In the genomic region with DNA sequence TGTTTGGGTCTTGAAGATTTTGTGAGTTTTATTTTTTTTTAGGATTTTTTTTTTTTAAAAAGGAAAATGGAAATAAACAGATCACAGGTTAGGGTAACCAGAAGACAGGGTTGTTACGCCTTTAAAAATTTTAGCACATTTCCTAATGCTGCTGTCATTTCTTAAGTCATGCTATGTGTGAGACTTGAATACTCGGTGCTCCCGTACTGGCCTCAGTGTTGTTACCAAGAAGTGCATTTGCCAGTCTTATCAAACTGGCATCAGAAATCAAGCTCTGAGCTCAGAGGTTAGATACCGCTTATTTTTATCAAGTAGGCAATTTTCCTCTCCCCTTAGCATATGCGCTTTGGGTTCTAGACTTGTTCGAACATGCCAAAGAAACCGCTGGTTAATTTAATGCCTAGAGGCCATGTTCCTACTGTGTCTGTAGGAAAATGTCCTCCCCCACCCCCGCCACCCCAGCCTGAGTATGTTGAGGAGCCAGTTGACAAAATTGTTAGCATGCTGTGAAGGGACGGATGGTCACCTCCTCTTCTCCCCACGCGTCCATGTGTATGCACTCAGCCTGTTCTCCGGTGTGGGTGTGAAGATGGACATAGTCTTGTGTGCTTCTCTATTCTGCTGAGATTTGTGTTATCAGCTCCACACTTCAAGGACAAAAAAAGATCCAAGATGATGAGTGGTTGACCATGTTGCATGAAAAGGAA, we compare ENCODE assay signal across 13 cellular contexts.
DNase-seq lines count a peak whose midpoint lies in the region; ATAC-seq and TF ChIP-seq lines count a peak whose summit lies in the region.
"Had no signal": no experiment of that assay in that cellular context is flagged by ENCODE, and none has a peak within 500 bp of the region (broad histone marks: within the 10 kb centered on the region; RNA-seq: fewer than 3 reads in every experiment).

No MANE protein-coding gene starts in this region.

- dilution Hi-C loops in IMR-90 (cut with HindIII; ENCODE audit: low sequenced_read_pairs, unreplicated experiment): no loop called here

- H3K23ac ChIP-seq in IMR-90 (ENCODE audit: low read depth, low read length): no peak overlapping the region

- H2AK5ac ChIP-seq in IMR-90 (ENCODE audit: low read depth, low read length): peak overlapping the region; percentile 69; the same call in 1 of the 2 replicates

- H3K14ac ChIP-seq in IMR-90 (replicated peaks; ENCODE audit: low read depth, low read length): peak overlapping the region; percentile 63; the same call in 1 of the 2 replicates

- no peak overlapping the region for H2AK9ac ChIP-seq in IMR-90 (replicated peaks; ENCODE audit: low read depth, low read length, poor library complexity)

- no peak overlapping the region for H2BK15ac ChIP-seq in IMR-90 (ENCODE audit: low read depth, low read length)

- no peaks in the 10 kb centered on the region for H3K9me3 ChIP-seq in IMR-90 (ENCODE audit: control insufficient read depth, insufficient read depth, low read length)
- H3K9me3 ChIP-seq in mucosa of rectum (ENCODE audit: control insufficient read depth in 2 of 2, low read length in 2 of 2): no peaks in the 10 kb centered on the region
- H3K9me3 ChIP-seq in thoracic aorta: no peaks in the 10 kb centered on the region
- H3K9me3 ChIP-seq: Caco-2, SK-N-SH had no signal

- no peak overlapping the region for H3K4me3 Mint-ChIP-seq in brain
- H3K4me3 Mint-ChIP-seq: neural progenitor cell had no signal

- no peak for TF ChIP-seq RAD21 in IMR-90 (IDR thresholded peaks at IDR 0.05; ENCODE audit: low read length)

- no peak for TF ChIP-seq POLR2A in IMR-90 (IDR thresholded peaks at IDR 0.05; ENCODE audit: low read depth, low read length)

- peak overlapping the region; percentile 71; the same call in 1 of the 2 replicates for H3K18ac ChIP-seq in IMR-90 (ENCODE audit: low read depth, low read length)

- H2BK20ac ChIP-seq in IMR-90 (ENCODE audit: low read depth, low read length): no peak overlapping the region

- H3K4me3 ChIP-seq in IMR-90 (ENCODE audit: insufficient read depth, low read depth, low read length) (no peak overlapping the region), mucosa of rectum (ENCODE audit: low read length in 2 of 2) (no peak overlapping the region), thoracic aorta (peak overlapping the region; percentile 72)
- H3K4me3 ChIP-seq: neural progenitor cell had no signal

- CTCF ChIA-PET in IMR-90 (lab: Yijun Ruan, JAX): interaction anchor here (1.0 kb wide), 1 partner anchor 231 kb away, joined by 3 read pairs; no protein-coding TSS in a partner anchor

- H3K27me3 ChIP-seq in IMR-90 (ENCODE audit: control insufficient read depth, insufficient read depth, low read length): no peaks in the 10 kb centered on the region
- H3K27me3 ChIP-seq in mucosa of rectum (ENCODE audit: control insufficient read depth in 2 of 2, insufficient read depth in 2 of 2, low read length in 2 of 2): no peaks in the 10 kb centered on the region
- H3K27me3 ChIP-seq in thoracic aorta (replicated peaks; ENCODE audit: insufficient read depth): no peaks in the 10 kb centered on the region
- H3K27me3 ChIP-seq: neural progenitor cell had no signal

- no peaks in the 10 kb centered on the region for H3K9me1 ChIP-seq in IMR-90 (ENCODE audit: insufficient read depth, low read length)

- ATAC-seq in IMR-90 (ENCODE audit: low read depth): no peak
- no peak for ATAC-seq in thoracic aorta (ENCODE audit: insufficient number of reproducible peaks, low FRiP score, low read depth)
- ATAC-seq: activated CD4-positive, CD25-positive, alpha-beta regulatory T cell treated with anti-CD3 and anti-CD28 coated beads, Interleukin-2, amount 50 U/mL, for 24 hours had no signal

- H3K9me3 Mint-ChIP-seq in brain: peaks cover 0 to 7% (median 0%) of the 10 kb centered on the region in 5 experiments
- H3K9me3 Mint-ChIP-seq: neural progenitor cell had no signal

- DNase-seq in IMR-90 (no peak), thoracic aorta (ENCODE audit: low spot score) (no peak), NCI-H1436 (lab: John Stamatoyannopoulos, UW) (no peak), GM13976 (ENCODE audit: low spot score) (no peak), ACHN (no peak)
- DNase-seq: activated T-cell treated with anti-CD3 and anti-CD28 coated beads, Interleukin-2, amount 50 U/mL, for 48 hours; Caco-2; NCI-H1436 treated with DMSO at 0.1 percent for 48 hours; SK-N-SH had no signal

- intact Hi-C loops in IMR-90 (cut with micrococcal nuclease): no loop called here

- H3K79me1 ChIP-seq in IMR-90 (ENCODE audit: low read depth in 1 of 2, low read length in 2 of 2): no peaks in the 10 kb centered on the region

- peak overlapping the region; percentile 60 for H3K4me2 ChIP-seq in IMR-90 (ENCODE audit: low read depth, low read length)
- H3K4me2 ChIP-seq: neural progenitor cell, SK-N-SH had no signal

- H4K5ac ChIP-seq in IMR-90 (ENCODE audit: low read depth, low read length): peak overlapping the region; percentile 8; the same call in 1 of the 2 replicates

- H3K36me3 Mint-ChIP-seq in brain: no peaks in the 10 kb centered on the region
- H3K36me3 Mint-ChIP-seq: neural progenitor cell had no signal

- H3K56ac ChIP-seq in IMR-90 (ENCODE audit: extremely low read depth, insufficient read depth, low read length): no peak overlapping the region

- no peak overlapping the region for H3K9ac ChIP-seq in IMR-90 (ENCODE audit: low read depth, low read length)
- H3K9ac ChIP-seq in mucosa of rectum (ENCODE audit: low read depth in 1 of 2, low read length in 2 of 2): no peak overlapping the region
- H3K9ac ChIP-seq: neural progenitor cell, SK-N-SH had no signal

- BruUV-seq in IMR-90 (replicated peaks; lab: Mats Ljungman, UMichigan): no TSS peak

- H3K4me1 ChIP-seq in IMR-90 (ENCODE audit: control insufficient read depth, insufficient read depth, low read length) (peaks cover 12% of the 10 kb centered on the region), mucosa of rectum (ENCODE audit: control insufficient read depth in 2 of 2, insufficient read depth in 2 of 2, low read length in 2 of 2) (peaks cover 3 to 10% of the 10 kb centered on the region in 2 donors), thoracic aorta (ENCODE audit: control insufficient read depth in 1 of 2, low read depth in 2 of 2) (peaks cover 31 to 59% of the 10 kb centered on the region in 2 donors)

- TF ChIP-seq CTCF in IMR-90 (conservative IDR thresholded peaks at IDR 0.05; ENCODE audit: low read depth, low read length) (no peak), brain (conservative IDR thresholded peaks at IDR 0.05) (no peak), thoracic aorta (IDR thresholded peaks at IDR 0.05) (no peak), GM13976 (IDR thresholded peaks at IDR 0.05; ENCODE audit: borderline replicate concordance, control extremely low read depth, extremely low read depth, insufficient read depth, missing control alignments) (no peak)

- peaks cover 31% of the 10 kb centered on the region for H3K4me1 Mint-ChIP-seq in brain

- POLR2A ChIA-PET in IMR-90 (lab: Charles Lee; ENCODE audit: unreplicated experiment): no interaction called here

- H3K36me3 ChIP-seq in IMR-90 (ENCODE audit: control insufficient read depth, insufficient read depth, low read length) (no peaks in the 10 kb centered on the region), mucosa of rectum (ENCODE audit: control insufficient read depth in 2 of 2, insufficient read depth in 2 of 2, low read length in 2 of 2) (no peaks in the 10 kb centered on the region), thoracic aorta (no peaks in the 10 kb centered on the region)
- H3K36me3 ChIP-seq: neural progenitor cell had no signal

- peaks cover 7% of the 10 kb centered on the region for H3K27me3 Mint-ChIP-seq in brain

- peak overlapping the region; percentile 66; the same call in 1 of the 2 replicates for H2BK120ac ChIP-seq in IMR-90 (ENCODE audit: low read depth, low read length)

- in situ Hi-C loops in IMR-90 (cut with MboI; ENCODE audit: low sequenced_read_pairs) (no loop called here), GM13976 (cut with MboI; ENCODE audit: low sequenced_read_pairs, unreplicated experiment) (no loop called here), ACHN (cut with HindIII; ENCODE audit: low pct_ligation_motif_present, low pct_unique_long_range_greater_than_20kb, low sequenced_read_pairs) (no loop called here)

- H4K20me1 ChIP-seq in IMR-90 (ENCODE audit: insufficient read depth, low read length): no peaks in the 10 kb centered on the region

- peak overlapping the region; percentile 65; the same call in 1 of the 2 replicates for H4K91ac ChIP-seq in IMR-90 (ENCODE audit: insufficient read depth, low read depth, low read length)

- WGBS in IMR-90 (ENCODE audit: extremely low coverage in 2 of 2, insufficient read length in 1 of 2), 2 experiments: 100% methylated on average over 3 of the region's 12 CpGs; no CpG with 5 or more reads in 1 of the 2 experiments

- H3K27ac ChIP-seq in IMR-90 (ENCODE audit: insufficient read depth, low read length) (peak overlapping the region; percentile 83; the same call in 1 of the 2 replicates), mucosa of rectum (ENCODE audit: low read depth in 2 of 2, low read length in 2 of 2) (peak overlapping the region; percentile 54 to 73), thoracic aorta (peak overlapping the region; percentile 86 to 91)
- H3K27ac ChIP-seq: neural progenitor cell had no signal

- H3K27ac Mint-ChIP-seq in brain: peak overlapping the region in 3 of 5 experiments; percentile 46 to 82 (median 58)
- H3K27ac Mint-ChIP-seq: neural progenitor cell had no signal

- H3K4ac ChIP-seq in IMR-90 (ENCODE audit: low read depth, low read length): peak overlapping the region; percentile 81

- H2BK5ac ChIP-seq in IMR-90 (ENCODE audit: low read depth, low read length, poor library complexity, severe bottlenecking): no peak overlapping the region

- H2AFZ ChIP-seq in IMR-90 (replicated peaks; ENCODE audit: low read length, poor library complexity): no peak overlapping the region
- H2AFZ ChIP-seq: neural progenitor cell had no signal

- peak overlapping the region; percentile 25 to 47; a peak in 2 of 4 replicates for H4K8ac ChIP-seq in IMR-90 (ENCODE audit: low read depth in 2 of 2, low read length in 2 of 2)

TF ChIP-seq in IMR-90, 13 proteins besides CTCF, POLR2A, EP300 and RAD21:
- TF ChIP-seq, protein P1, sequence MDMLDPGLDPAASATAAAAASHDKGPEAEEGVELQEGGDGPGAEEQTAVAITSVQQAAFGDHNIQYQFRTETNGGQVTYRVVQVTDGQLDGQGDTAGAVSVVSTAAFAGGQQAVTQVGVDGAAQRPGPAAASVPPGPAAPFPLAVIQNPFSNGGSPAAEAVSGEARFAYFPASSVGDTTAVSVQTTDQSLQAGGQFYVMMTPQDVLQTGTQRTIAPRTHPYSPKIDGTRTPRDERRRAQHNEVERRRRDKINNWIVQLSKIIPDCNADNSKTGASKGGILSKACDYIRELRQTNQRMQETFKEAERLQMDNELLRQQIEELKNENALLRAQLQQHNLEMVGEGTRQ (IDR thresholded peaks at IDR 0.05; ENCODE audit: low read depth, low read length): no peak
